8 cellular contexts compared by ENCODE assay signal in genomic region chr1:97919568-97920261, GRCh38. TPM values are rescaled to one million over a fixed set of nuclear protein-coding genes. Genes with fewer than 3 reads are reported as not detected.
A peak's percentile ranks its signal among the peaks of the same experiment; 100 is the strongest.
DNase-seq lines count a peak whose midpoint lies in the region; ATAC-seq and TF ChIP-seq lines count a peak whose summit lies in the region.

No MANE protein-coding gene starts in this region.

- H3K9me3 ChIP-seq in AG04450 (ENCODE audit: control insufficient read depth, insufficient read depth, low read length) (no peaks in the 10 kb centered on the region), adipocyte (ENCODE audit: control insufficient read depth, low read length) (no peaks in the 10 kb centered on the region), liver (ENCODE audit: control insufficient read depth in 4 of 4, low read length in 3 of 4) (no peaks in the 10 kb centered on the region), upper lobe of left lung (no peaks in the 10 kb centered on the region)

- CTCF ChIA-PET in AG04450 (lab: Charles Lee) = interaction anchor here (0.9 to 1.6 kb wide), 4 partner anchors 9 to 676 kb away, joined by 3 to 8 read pairs (median 4); no protein-coding TSS in a partner anchor

- H3K27ac Mint-ChIP-seq in HFFc6 = peak overlapping the region; percentile 79

- peaks cover 64% of the 10 kb centered on the region for H3K4me1 Mint-ChIP-seq in HFFc6 (ENCODE audit: low read depth)

- H3K27ac ChIP-seq in AG04450 (ENCODE audit: low read depth, low read length) = no peak overlapping the region
- peak overlapping the region; percentile 97 to 99 for H3K27ac ChIP-seq in liver (ENCODE audit: low read depth in 1 of 2, low read length in 2 of 2)
- H3K27ac ChIP-seq in upper lobe of left lung = peak overlapping the region; percentile 86 to 97 (median 92)

- H3K4me1 ChIP-seq in adipocyte (ENCODE audit: control insufficient read depth, insufficient read depth, low read length) = peaks cover 28% of the 10 kb centered on the region
- H3K4me1 ChIP-seq in liver (ENCODE audit: control insufficient read depth in 4 of 4, insufficient read depth in 4 of 4, low read length in 3 of 4) = peaks cover 7 to 35% (median 19%) of the 10 kb centered on the region in 4 donors
- H3K4me1 ChIP-seq in upper lobe of left lung = peaks cover 24 to 33% (median 27%) of the 10 kb centered on the region in 4 donors

- peaks cover 13% of the 10 kb centered on the region for H3K36me3 Mint-ChIP-seq in HFFc6 (ENCODE audit: low read depth)

- TF ChIP-seq CTCF in AG04450 (IDR thresholded peaks at IDR 0.05; ENCODE audit: low read depth, low read length) (no peak), HFFc6 (IDR thresholded peaks at IDR 0.05) (no peak), liver (IDR thresholded peaks at IDR 0.05; ENCODE audit: low read depth, low read length, missing input control) (no peak), upper lobe of left lung (IDR thresholded peaks at IDR 0.05) (no peak)

- no peaks in the 10 kb centered on the region for H3K36me3 ChIP-seq in adipocyte (ENCODE audit: control insufficient read depth, insufficient read depth, low read length, severe bottlenecking)
- no peaks in the 10 kb centered on the region for H3K36me3 ChIP-seq in liver (ENCODE audit: control insufficient read depth in 4 of 4, insufficient read depth in 3 of 4, low read depth in 1 of 4, low read length in 3 of 4)
- H3K36me3 ChIP-seq in upper lobe of left lung = no peaks in the 10 kb centered on the region

- peak overlapping the region; percentile 98 for H3K4me3 Mint-ChIP-seq in HFFc6

- no peak for TF ChIP-seq EP300 in upper lobe of left lung (IDR thresholded peaks at IDR 0.05)

- no peaks in the 10 kb centered on the region for H3K9me3 Mint-ChIP-seq in HFFc6

- H3K27me3 ChIP-seq in AG04450 (ENCODE audit: control insufficient read depth, insufficient read depth, low read length) = no peaks in the 10 kb centered on the region
- H3K27me3 ChIP-seq in adipocyte (replicated peaks; ENCODE audit: control insufficient read depth, insufficient read depth, low read length) = no peaks in the 10 kb centered on the region
- no peaks in the 10 kb centered on the region for H3K27me3 ChIP-seq in liver (ENCODE audit: control insufficient read depth in 4 of 4, insufficient read depth in 4 of 4, low read length in 3 of 4)
- no peaks in the 10 kb centered on the region for H3K27me3 ChIP-seq in upper lobe of left lung

- ATAC-seq in upper lobe of left lung (ENCODE audit: low FRiP score in 2 of 2) = peak in 1 of 2 donors; percentile 45
- ATAC-seq in HG03571 (IDR thresholded peaks at IDR 0.05; ENCODE audit: unreplicated experiment) = no peak

- DNase-seq in AG04450 (ENCODE audit: low read depth, low spot score) = no peak
- no peak for DNase-seq in HFFc6
- peak; percentile 82 for DNase-seq in adipocyte (ENCODE audit: low read depth)
- DNase-seq in upper lobe of left lung = no peak
- no peak for DNase-seq in NCI-H1694 treated with DMSO at 0.1 percent for 48 hours (lab: John Stamatoyannopoulos, UW)
- DNase-seq in stimulated activated CD4-positive, alpha-beta T cell treated with anti-CD3 and anti-CD28 coated beads, Interleukin-4, amount 100 ng/mL, for 4 hours = no peak

- POLR2A ChIA-PET in AG04450 (lab: Yijun Ruan, JAX) = interaction anchor here (2.0 kb wide), 1 partner anchor 13 kb away, joined by 6 read pairs; no protein-coding TSS in a partner anchor

- TF ChIP-seq RAD21 in liver (IDR thresholded peaks at IDR 0.05) = peak in 1 of 2 donors; percentile 34

- WGBS in liver = 4% methylated on average over 7 of the region's 7 CpGs
- 9% methylated on average over 7 of the region's 7 CpGs for WGBS in upper lobe of left lung, 2 donors

- peak overlapping the region; percentile 97 for H3K4me3 ChIP-seq in AG04450 (ENCODE audit: low read depth, low read length)
- H3K4me3 ChIP-seq in adipocyte (ENCODE audit: low read length) = peak overlapping the region; percentile 92
- H3K4me3 ChIP-seq in liver (ENCODE audit: low read depth in 1 of 3, low read length in 3 of 3) = peak overlapping the region; percentile 84 to 99 (median 93)
- H3K4me3 ChIP-seq in upper lobe of left lung = peak overlapping the region; percentile 56 to 88 (median 75)

- no peak for TF ChIP-seq POLR2A in upper lobe of left lung (IDR thresholded peaks at IDR 0.05)

- no peaks in the 10 kb centered on the region for H3K27me3 Mint-ChIP-seq in HFFc6 (ENCODE audit: insufficient read depth)

- H3K9ac ChIP-seq in adipocyte (ENCODE audit: low read length) = peak overlapping the region; percentile 89
- peak overlapping the region; percentile 86 to 93 for H3K9ac ChIP-seq in liver (ENCODE audit: low read depth in 1 of 2, low read length in 2 of 2)

TF ChIP-seq in liver, 16 proteins besides CTCF, POLR2A, EP300 and RAD21:
- TF ChIP-seq REST (IDR thresholded peaks at IDR 0.05) = no peak
- TF ChIP-seq MAX (IDR thresholded peaks at IDR 0.05) = no peak
- no peak for TF ChIP-seq FOXA1 (IDR thresholded peaks at IDR 0.05)
- TF ChIP-seq NR2F2 (IDR thresholded peaks at IDR 0.05) = no peak
- no peak for TF ChIP-seq TAF1 (conservative IDR thresholded peaks at IDR 0.05)
- TF ChIP-seq HNF4A (conservative IDR thresholded peaks at IDR 0.05) = peak; percentile 31 to 38
- TF ChIP-seq ZBTB33 (IDR thresholded peaks at IDR 0.05) = no peak
- no peak for TF ChIP-seq HNF4G (IDR thresholded peaks at IDR 0.05)
- peak; percentile 11 for TF ChIP-seq YY1 (IDR thresholded peaks at IDR 0.05)
- peak in 1 of 2 donors; percentile 5 for TF ChIP-seq RXRA (IDR thresholded peaks at IDR 0.05)
- TF ChIP-seq SP1 (IDR thresholded peaks at IDR 0.05) = no peak
- no peak for TF ChIP-seq ATF3 (IDR thresholded peaks at IDR 0.05)
- TF ChIP-seq EGR1 (IDR thresholded peaks at IDR 0.05; ENCODE audit: low read depth in 2 of 2) = no peak
- no peak for TF ChIP-seq GABPA (IDR thresholded peaks at IDR 0.05 in 1 of 2, conservative IDR thresholded peaks at IDR 0.05 in 1 of 2)
- no peak for TF ChIP-seq JUND (IDR thresholded peaks at IDR 0.05)
TF ChIP-seq in liver: peak in this region for 3.

RNA-seq across cellular contexts. Expression of gene DPYD, which starts 1.1 kb away (rescaled TPM):
- polyA plus RNA-seq in AG04450 (2011; rRNA removed) (17.8 and 21.4 TPM in 2 replicates), liver (10 to 100 TPM; 16.2 to 37.4 TPM)
- polyA minus RNA-seq in AG04450 (2011; rRNA and poly(A)+ RNA removed) = 48.6 and 59.7 TPM in 2 replicates
- total RNA-seq in HFFc6 (2021; fragmentation: NEBNext Ultra II Directional; extraction: Animal tissue kit (Norgen Biotek cat#: 25700)) = 10 to 100 TPM; 37.0 to 77.8 (median 67.9) TPM
- total RNA-seq in liver (100 to 1,000 TPM in 1 of 2 donors, 10 to 100 TPM in 1; 56.6 to 142 TPM), upper lobe of left lung (100 to 1,000 TPM in 2 of 6 donors, 10 to 100 TPM in 4; 60.9 to 106 (median 79.7) TPM)
